In genomic region chr19:55146078-55146647, GRCh38 we compare ENCODE assay signal across 8 cellular contexts. TPM values are rescaled to one million over a fixed set of nuclear protein-coding genes. Genes with fewer than 3 reads are reported as not detected.
DNase-seq lines count a peak whose midpoint lies in the region; TF ChIP-seq lines count a peak whose summit lies in the region.

No MANE protein-coding gene starts in this region.

- DNase-seq in DMS 273 (lab: John Stamatoyannopoulos, UW; ENCODE audit: unreplicated experiment) (peak; percentile 66), DMS 273 treated with DMSO at 0.1 percent for 48 hours (lab: John Stamatoyannopoulos, UW) (no peak), HuH-7.5 (ENCODE audit: low spot score) (peak; percentile 80), RWPE1 (ENCODE audit: low spot score) (peak; percentile 73), germinal center (ENCODE audit: low spot score) (peak; percentile 47), NCI-H1092 (lab: John Stamatoyannopoulos, UW) (no peak), mesenteric fat pad (ENCODE audit: low spot score) (no peak)
- DNase-seq in activated CD8-positive, alpha-beta memory T cell treated with anti-CD3 and anti-CD28 coated beads, Interleukin-2, amount 50 U/mL, for 48 hours = no peak

- peak; percentile 83 for TF ChIP-seq CTCF in RWPE1 (conservative IDR thresholded peaks at IDR 0.05; ENCODE audit: low read depth)

- CTCF ChIA-PET in RWPE1 (lab: Yijun Ruan, JAX) = interaction anchor here (0.5 to 1.9 kb wide), 5 partner anchors 10 to 481 kb away, joined by 3 to 13 read pairs (median 4); no protein-coding TSS in a partner anchor

- POLR2A ChIA-PET in RWPE1 (lab: Yijun Ruan, JAX; ENCODE audit: low non-redundant PET) = interaction anchor here (0.6 kb wide), 1 partner anchor 57 kb away, joined by 3 read pairs; no protein-coding TSS in a partner anchor

- H3K27ac ChIP-seq in RWPE1 = peak overlapping the region; percentile 83

RNA-seq across cellular contexts. Expression of gene TNNT1, which starts 2.8 kb away (rescaled TPM):
- not detected for total RNA-seq in mesenteric fat pad

RNA-seq across cellular contexts. Expression of gene TNNI3, which starts 11.4 kb away (rescaled TPM):
- total RNA-seq in mesenteric fat pad = not detected

RNA-seq across cellular contexts. Expression of gene DNAAF3, which starts 20.2 kb away (rescaled TPM):
- total RNA-seq in mesenteric fat pad = 0.48 TPM

RNA-seq across cellular contexts. Expression of gene PPP1R12C, which starts 28.7 kb away (rescaled TPM):
- 130 TPM for total RNA-seq in mesenteric fat pad

RNA-seq across cellular contexts. Expression of gene SYT5, which starts 33.9 kb away (rescaled TPM):
- not detected for total RNA-seq in mesenteric fat pad

Comparison
In these comparisons a context has a peak if more than half of its experiments do, and no peak if none do; other contexts are left out.
1. DNase-seq: peak in DMS 273 (single experiment), HuH-7.5 (single experiment), RWPE1 (single experiment) and germinal center (single experiment); none in DMS 273 treated with DMSO at 0.1 percent for 48 hours (single experiment), activated CD8-positive, alpha-beta memory T cell treated with anti-CD3 and anti-CD28 coated beads, Interleukin-2, amount 50 U/mL, for 48 hours (single experiment), NCI-H1092 (single experiment) and mesenteric fat pad (single experiment).